ENCODE assay signal across 1 cellular context in the genomic region with DNA sequence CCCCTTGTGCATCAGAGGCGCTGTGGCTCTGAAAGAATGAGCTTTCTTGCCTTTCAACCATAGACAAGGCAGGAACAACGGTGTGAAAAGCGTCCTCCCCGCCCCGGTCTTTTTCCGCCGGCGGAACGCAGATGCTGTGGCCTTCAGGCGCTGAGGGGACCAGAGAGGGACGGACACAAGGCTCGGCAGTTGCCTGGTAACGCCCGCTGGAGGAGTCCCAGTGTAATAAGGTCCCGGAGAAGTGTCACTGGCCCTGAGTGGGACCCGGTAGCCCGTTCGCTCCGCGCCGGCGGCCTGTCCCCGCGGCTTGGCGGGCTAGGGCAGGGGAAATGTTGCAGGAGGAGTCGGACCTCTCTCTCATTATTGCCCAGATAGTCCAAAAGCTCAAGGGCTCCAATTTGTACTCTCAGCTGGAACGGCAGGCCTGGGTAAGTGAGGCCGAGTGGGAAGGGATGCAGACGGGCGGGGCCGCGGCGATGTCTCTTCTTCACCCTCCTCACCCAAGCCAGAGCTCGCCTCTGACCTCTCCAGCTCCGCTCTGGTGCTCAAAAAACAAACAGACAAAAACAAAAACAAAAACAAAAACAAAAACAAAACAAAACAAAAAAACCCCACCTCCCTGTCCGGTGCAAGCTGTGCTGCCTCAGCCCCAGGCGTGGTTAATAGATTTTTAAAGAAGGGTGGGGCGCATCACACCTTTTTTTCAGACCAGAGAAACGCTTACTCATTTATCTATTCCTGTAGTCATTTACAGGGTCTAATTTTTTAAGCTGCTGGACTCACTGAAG.
TF ChIP-seq lines count a peak whose summit lies in the region.

A gene with protein sequence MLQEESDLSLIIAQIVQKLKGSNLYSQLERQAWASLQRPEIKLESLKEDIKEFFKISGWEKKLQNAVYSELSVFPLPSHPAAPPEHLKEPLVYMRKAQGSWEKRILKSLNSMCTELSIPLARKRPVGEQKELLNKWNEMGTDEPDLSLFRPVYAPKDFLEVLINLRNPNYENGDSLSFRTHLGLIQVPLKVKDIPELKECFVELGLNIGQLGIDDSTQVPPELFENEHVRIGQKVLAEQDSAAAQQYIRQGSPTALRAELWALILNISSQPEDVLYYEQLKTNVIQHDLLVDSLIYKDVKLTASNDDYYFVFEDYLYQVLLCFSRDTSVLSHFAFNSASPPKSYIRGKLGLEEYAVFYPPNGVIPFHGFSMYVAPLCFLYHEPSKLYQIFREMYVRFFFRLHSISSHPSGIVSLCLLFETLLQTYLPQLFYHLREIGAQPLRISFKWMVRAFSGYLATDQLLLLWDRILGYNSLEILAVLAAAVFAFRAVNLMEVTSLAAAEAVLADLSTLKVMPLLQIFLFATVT (plus strand): TSS at position 220 of the 788 bp plus-strand sequence. CDS start 110 bp downstream, at position 330.

TF ChIP-seq in neural cell, 6 proteins besides CTCF, POLR2A, EP300 and RAD21 (continued from another document):
- TF ChIP-seq SMC3 (conservative IDR thresholded peaks at IDR 0.05; ENCODE audit: poor library complexity) (no peak), MXI1 (conservative IDR thresholded peaks at IDR 0.05; ENCODE audit: poor library complexity, severe bottlenecking) (peak; percentile 72), EZH2 (IDR thresholded peaks at IDR 0.05; ENCODE audit: borderline replicate concordance, insufficient read depth, low read length, poor library complexity, severe bottlenecking) (no peak)
